In genomic region chr2:241272298-241272721, GRCh38 we compare ENCODE assay signal across 8 cellular contexts. TPM values are rescaled to one million over a fixed set of nuclear protein-coding genes. Genes with fewer than 3 reads are reported as not detected.
A peak's percentile ranks its signal among the peaks of the same experiment; 100 is the strongest.
DNase-seq lines count a peak whose midpoint lies in the region; ATAC-seq, FAIRE-seq and TF ChIP-seq lines count a peak whose summit lies in the region.

No MANE protein-coding gene starts in this region.

- H3K27ac ChIP-seq in parathyroid adenoma = no peak overlapping the region

- peak; percentile 26 for ATAC-seq in GM19025 (IDR thresholded peaks at IDR 0.05; ENCODE audit: low read depth, unreplicated experiment)
- ATAC-seq in HG03439 (IDR thresholded peaks at IDR 0.05; ENCODE audit: unreplicated experiment) = peak; percentile 48

- FAIRE-seq in GM12891 (lab: Jason Lieb, UNC) = no peak

- H3K4me2 ChIP-seq in parathyroid adenoma (ENCODE audit: low read length) = peak overlapping the region; percentile 70

- H3K79me2 ChIP-seq in parathyroid adenoma = peaks cover 20% of the 10 kb centered on the region

- in situ Hi-C loops in ACHN (cut with HindIII; ENCODE audit: low pct_ligation_motif_present, low pct_unique_long_range_greater_than_20kb, low sequenced_read_pairs) = no loop called here

- no peaks in the 10 kb centered on the region for H3K9me3 ChIP-seq in parathyroid adenoma (ENCODE audit: control insufficient read depth, low read length)

- H3K9ac ChIP-seq in parathyroid adenoma = no peak overlapping the region

- peak overlapping the region; percentile 67 for H2AFZ ChIP-seq in parathyroid adenoma

- DNase-seq in ACHN (peak; percentile 37), germinal center (ENCODE audit: low spot score) (peak; percentile 47), GM12891 (ENCODE audit: insufficient read length, low spot score) (no peak), GOT3 (lab: John Stamatoyannopoulos, UW) (no peak)
- DNase-seq in activated CD8-positive, alpha-beta memory T cell treated with anti-CD3 and anti-CD28 coated beads for 24 hours = peak; percentile 61

- H3K27me3 ChIP-seq in parathyroid adenoma (ENCODE audit: control insufficient read depth, insufficient read depth, low read length) = no peaks in the 10 kb centered on the region

- H3K4me3 ChIP-seq in parathyroid adenoma (ENCODE audit: low read depth, low read length) = peak overlapping the region; percentile 59

- no peaks in the 10 kb centered on the region for H3K36me3 ChIP-seq in parathyroid adenoma (ENCODE audit: control insufficient read depth, insufficient read depth, low read length)

- TF ChIP-seq CTCF in parathyroid adenoma (IDR thresholded peaks at IDR 0.05) = no peak

- no peak for TF ChIP-seq POLR2A in GM12891 (IDR thresholded peaks at IDR 0.05; ENCODE audit: low read depth, low read length)

- H3K4me1 ChIP-seq in parathyroid adenoma = peaks cover 10% of the 10 kb centered on the region

TF ChIP-seq in GM12891, 5 proteins besides CTCF, POLR2A, EP300 and RAD21:
- no peak for TF ChIP-seq SPI1 (IDR thresholded peaks at IDR 0.05; ENCODE audit: low read depth, low read length)
- no peak for TF ChIP-seq POU2F2 (IDR thresholded peaks at IDR 0.05; ENCODE audit: low read depth, low read length)
- no peak for TF ChIP-seq POLR2AphosphoS5 (IDR thresholded peaks at IDR 0.05; ENCODE audit: low read depth, low read length)
- TF ChIP-seq PAX5 (IDR thresholded peaks at IDR 0.05; ENCODE audit: insufficient read depth, low read length, severe bottlenecking) = no peak
- no peak for TF ChIP-seq TAF1 (IDR thresholded peaks at IDR 0.05; ENCODE audit: low read depth, low read length)

RNA-seq across cellular contexts. Expression of gene HDLBP, which starts 43.2 kb away (rescaled TPM):
- polyA plus RNA-seq in GM12891 (2012; ENCODE audit: low read depth, missing spikeins) = 212 TPM

RNA-seq across cellular contexts. Expression of gene SEPTIN2, which starts 43.4 kb away (rescaled TPM):
- 190 TPM for polyA plus RNA-seq in GM12891 (2012; ENCODE audit: low read depth, missing spikeins)

Comparison
In these comparisons a context has a peak if more than half of its experiments do, and no peak if none do; other contexts are left out.
1. DNase-seq: peak in ACHN (single experiment), activated CD8-positive, alpha-beta memory T cell treated with anti-CD3 and anti-CD28 coated beads for 24 hours (single experiment) and germinal center (single experiment); none in GM12891 (single experiment) and GOT3 (single experiment).